In the genomic region with DNA sequence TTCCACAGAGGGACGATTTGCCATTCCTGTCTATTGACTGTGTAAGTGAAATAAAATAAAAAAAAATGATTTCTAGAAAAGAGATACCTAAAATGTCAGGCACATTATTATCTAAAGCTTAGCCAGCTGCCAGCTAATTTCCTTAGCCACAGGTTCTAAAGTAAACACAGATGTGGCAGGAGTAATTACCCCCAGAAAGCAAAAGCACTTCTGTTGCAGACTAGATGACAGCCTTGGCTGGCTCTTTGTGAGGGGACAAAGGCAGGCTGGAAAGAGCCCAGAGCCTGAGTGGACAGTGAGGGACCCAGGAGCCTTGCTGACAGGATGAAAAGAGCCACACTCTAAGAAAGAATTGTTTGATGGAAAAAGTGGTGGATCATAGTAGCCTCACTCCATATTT, we compare ENCODE assay signal across 13 cellular contexts.
DNase-seq lines count a peak whose midpoint lies in the region; ATAC-seq, FAIRE-seq and TF ChIP-seq lines count a peak whose summit lies in the region.
"Had no signal": no experiment of that assay in that cellular context is flagged by ENCODE, and none has a peak within 500 bp of the region (broad histone marks: within the 10 kb centered on the region; RNA-seq: fewer than 3 reads in every experiment).

No MANE protein-coding gene starts in this region.

- H3K23ac ChIP-seq in IMR-90 (ENCODE audit: low read depth, low read length) = peak overlapping the region; percentile 67; the same call in 1 of the 2 replicates

- H4K5ac ChIP-seq in IMR-90 (ENCODE audit: low read depth, low read length) = peak overlapping the region; percentile 18; the same call in 1 of the 2 replicates

- peak overlapping the region; percentile 15 for H2BK5ac ChIP-seq in IMR-90 (ENCODE audit: low read depth, low read length, poor library complexity, severe bottlenecking)

- no peak for TF ChIP-seq POLR2A in IMR-90 (IDR thresholded peaks at IDR 0.05; ENCODE audit: low read depth, low read length)

- no peak overlapping the region for H2AK9ac ChIP-seq in IMR-90 (replicated peaks; ENCODE audit: low read depth, low read length, poor library complexity)

- no TSS peak for BruUV-seq in IMR-90 (replicated peaks; lab: Mats Ljungman, UMichigan)

- no peak for FAIRE-seq in bronchial epithelial cell (lab: Jason Lieb, UNC)
- FAIRE-seq in pancreas (lab: Jason Lieb, UNC) = no peak
- FAIRE-seq: D721Med, kidney had no signal

- H3K27me3 ChIP-seq in IMR-90 (ENCODE audit: control insufficient read depth, insufficient read depth, low read length) (no peaks in the 10 kb centered on the region), bronchial epithelial cell (ENCODE audit: control insufficient read depth, insufficient read depth, low read length) (no peaks in the 10 kb centered on the region), pancreas (no peaks in the 10 kb centered on the region)
- H3K27me3 ChIP-seq: right atrium auricular region had no signal

- H4K8ac ChIP-seq in IMR-90 (ENCODE audit: low read depth in 2 of 2, low read length in 2 of 2) = peak overlapping the region; percentile 44 to 78

- H3K9ac ChIP-seq in IMR-90 (ENCODE audit: low read depth, low read length) = no peak overlapping the region

- peak overlapping the region; percentile 32; the same call in 1 of the 2 replicates for H3K27ac ChIP-seq in IMR-90 (ENCODE audit: insufficient read depth, low read length)
- H3K27ac ChIP-seq in pancreas = no peak overlapping the region
- H3K27ac ChIP-seq: right atrium auricular region had no signal

- no peaks in the 10 kb centered on the region for H3K9me3 ChIP-seq in IMR-90 (ENCODE audit: control insufficient read depth, insufficient read depth, low read length)
- H3K9me3 ChIP-seq in pancreas = no peaks in the 10 kb centered on the region
- H3K9me3 ChIP-seq: right atrium auricular region had no signal

- peak overlapping the region; percentile 90; the same call in 2 of the 3 replicates for H2BK15ac ChIP-seq in IMR-90 (ENCODE audit: low read depth, low read length)

- H3K36me3 ChIP-seq in IMR-90 (ENCODE audit: control insufficient read depth, insufficient read depth, low read length) = no peaks in the 10 kb centered on the region
- no peaks in the 10 kb centered on the region for H3K36me3 ChIP-seq in bronchial epithelial cell (ENCODE audit: control insufficient read depth, insufficient read depth, low read length)
- no peaks in the 10 kb centered on the region for H3K36me3 ChIP-seq in pancreas
- H3K36me3 ChIP-seq: right atrium auricular region had no signal

- no peak for TF ChIP-seq RAD21 in IMR-90 (IDR thresholded peaks at IDR 0.05; ENCODE audit: low read length)

- H3K79me1 ChIP-seq in IMR-90 (ENCODE audit: low read depth in 1 of 2, low read length in 2 of 2) = no peaks in the 10 kb centered on the region

- DNase-seq in IMR-90 = peak; percentile 25
- DNase-seq in NCI-H345 (lab: John Stamatoyannopoulos, UW) = peak; percentile 92
- DNase-seq in bronchial epithelial cell (ENCODE audit: low read depth) = peak; percentile 18
- peak in 1 of 6 donors; percentile 6 for DNase-seq in pancreas
- DNase-seq in posterior vena cava (ENCODE audit: low spot score) = no peak
- DNase-seq in activated gamma-delta T cell treated with Interleukin-2 at 50 U/mL for 16 hours = no peak
- DNase-seq: activated CD4-positive, alpha-beta T cell treated with anti-CD3 and anti-CD28 coated beads for 4 hours; activated naive CD8-positive, alpha-beta T cell treated with anti-CD3 and anti-CD28 coated beads for 36 hours; kidney had no signal

- peak overlapping the region; percentile 5; the same call in 1 of the 2 replicates for H3K18ac ChIP-seq in IMR-90 (ENCODE audit: low read depth, low read length)

- H3K56ac ChIP-seq in IMR-90 (ENCODE audit: extremely low read depth, insufficient read depth, low read length) = 0 out of 2 replicates have a peak overlapping the region, but pooled peaks have one; percentile 9

- H3K9me1 ChIP-seq in IMR-90 (ENCODE audit: insufficient read depth, low read length) = peaks cover 13% of the 10 kb centered on the region

- no peak for TF ChIP-seq CTCF in IMR-90 (conservative IDR thresholded peaks at IDR 0.05; ENCODE audit: low read depth, low read length)
- no peak for TF ChIP-seq CTCF in bronchial epithelial cell (IDR thresholded peaks at IDR 0.05; ENCODE audit: insufficient read depth, low read length, severe bottlenecking)
- no peak for TF ChIP-seq CTCF in pancreas (IDR thresholded peaks at IDR 0.05)

- no peaks in the 10 kb centered on the region for H4K20me1 ChIP-seq in IMR-90 (ENCODE audit: insufficient read depth, low read length)

- peak overlapping the region; percentile 55 for H2AFZ ChIP-seq in IMR-90 (replicated peaks; ENCODE audit: low read length, poor library complexity)

- no peak overlapping the region for H2AK5ac ChIP-seq in IMR-90 (ENCODE audit: low read depth, low read length)

- in situ Hi-C loops in IMR-90 (cut with MboI; ENCODE audit: low sequenced_read_pairs) = no loop called here

- CTCF ChIA-PET in IMR-90 (lab: Yijun Ruan, JAX) = no interaction called here

- H3K4me1 ChIP-seq in IMR-90 (ENCODE audit: control insufficient read depth, insufficient read depth, low read length) (peaks cover 11% of the 10 kb centered on the region), pancreas (no peaks in the 10 kb centered on the region)
- H3K4me1 ChIP-seq: right atrium auricular region had no signal

- peak overlapping the region; percentile 77; the same call in 1 of the 2 replicates for H3K14ac ChIP-seq in IMR-90 (replicated peaks; ENCODE audit: low read depth, low read length)

- ATAC-seq in IMR-90 (ENCODE audit: low read depth) (peak; percentile 30), pancreas (peak in 3 of 4 donors; percentile 75 to 79 (median 76)), GM18873 (IDR thresholded peaks at IDR 0.05; ENCODE audit: low FRiP score, unreplicated experiment) (no peak), HG02610 (IDR thresholded peaks at IDR 0.05; ENCODE audit: unreplicated experiment) (no peak)

- H3K4me3 ChIP-seq in IMR-90 (ENCODE audit: insufficient read depth, low read depth, low read length) = no peak overlapping the region
- H3K4me3 ChIP-seq in bronchial epithelial cell (ENCODE audit: low read depth, low read length) = no peak overlapping the region
- H3K4me3 ChIP-seq in pancreas = no peak overlapping the region
- H3K4me3 ChIP-seq: right atrium auricular region had no signal

- H4K91ac ChIP-seq in IMR-90 (ENCODE audit: insufficient read depth, low read depth, low read length) = peak overlapping the region; percentile 34; the same call in 1 of the 2 replicates

- peak overlapping the region; percentile 65; the same call in 1 of the 2 replicates for H2BK20ac ChIP-seq in IMR-90 (ENCODE audit: low read depth, low read length)

- intact Hi-C loops in IMR-90 (cut with micrococcal nuclease) (no loop called here), pancreas (cut with DNase I) (no loop called here), posterior vena cava (cut with DNase I) (no loop called here)

- WGBS in IMR-90 (ENCODE audit: extremely low coverage in 2 of 2, insufficient read length in 1 of 2), 2 experiments = no CpG with 5 or more reads among the region's 1 CpG
- WGBS in pancreas, 2 donors = 0 to 2% methylated on average over 1 of the region's 1 CpG

- H3K4me2 ChIP-seq in IMR-90 (ENCODE audit: low read depth, low read length) = no peak overlapping the region

- POLR2A ChIA-PET in IMR-90 (lab: Charles Lee; ENCODE audit: unreplicated experiment) = no interaction called here

- dilution Hi-C loops in IMR-90 (cut with HindIII; ENCODE audit: low sequenced_read_pairs, unreplicated experiment) = no loop called here

- peak overlapping the region; percentile 86 for H3K4ac ChIP-seq in IMR-90 (ENCODE audit: low read depth, low read length)

- H2BK120ac ChIP-seq in IMR-90 (ENCODE audit: low read depth, low read length) = peak overlapping the region; percentile 93

TF ChIP-seq in IMR-90, 13 proteins besides CTCF, POLR2A, EP300 and RAD21:
- TF ChIP-seq MXI1 (IDR thresholded peaks at IDR 0.05; ENCODE audit: borderline replicate concordance, low read depth, low read length) (no peak), BHLHE40 (IDR thresholded peaks at IDR 0.05; ENCODE audit: low read depth, low read length) (no peak), CHD1 (IDR thresholded peaks at IDR 0.05; ENCODE audit: low read depth, low read length) (no peak)
- TF ChIP-seq, protein P1, sequence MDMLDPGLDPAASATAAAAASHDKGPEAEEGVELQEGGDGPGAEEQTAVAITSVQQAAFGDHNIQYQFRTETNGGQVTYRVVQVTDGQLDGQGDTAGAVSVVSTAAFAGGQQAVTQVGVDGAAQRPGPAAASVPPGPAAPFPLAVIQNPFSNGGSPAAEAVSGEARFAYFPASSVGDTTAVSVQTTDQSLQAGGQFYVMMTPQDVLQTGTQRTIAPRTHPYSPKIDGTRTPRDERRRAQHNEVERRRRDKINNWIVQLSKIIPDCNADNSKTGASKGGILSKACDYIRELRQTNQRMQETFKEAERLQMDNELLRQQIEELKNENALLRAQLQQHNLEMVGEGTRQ (IDR thresholded peaks at IDR 0.05; ENCODE audit: low read depth, low read length) = no peak
TF ChIP-seq in IMR-90: peak in this region for 0.

Comparison
In these comparisons a context has a peak if more than half of its experiments do, and no peak if none do; other contexts are left out.
1. ATAC-seq: peak in IMR-90 (single experiment) and pancreas (3 of 4); none in GM18873 (single experiment) and HG02610 (single experiment).
2. DNase-seq: peak in IMR-90 (single experiment), NCI-H345 (single experiment) and bronchial epithelial cell (single experiment); none in posterior vena cava (single experiment) and activated gamma-delta T cell treated with Interleukin-2 at 50 U/mL for 16 hours (single experiment).